ENCODE assay signal across 16 cellular contexts in genomic region chr6:80329496-80329895, GRCh38.
"Had no signal": no experiment of that assay in that cellular context is flagged by ENCODE, and none has a peak within 500 bp of the region (broad histone marks: within the 10 kb centered on the region; RNA-seq: fewer than 3 reads in every experiment).

No MANE protein-coding gene starts in this region.

- ATAC-seq: activated CD8-positive, alpha-beta T cell treated with anti-CD3 and anti-CD28 coated beads for 36 hours; activated T-cell treated with anti-CD3 and anti-CD28 coated beads, Interleukin-2, amount 50 U/mL, for 4 hours; left cardiac atrium; stimulated activated effector memory CD8-positive, alpha-beta T cell treated with anti-CD3 and anti-CD28 coated beads, Interleukin-12 subunit alpha, Interleukin-12 subunit beta, amount 100 ng/mL, for 72 hours had no signal

- H3K27ac Mint-ChIP-seq: activated CD8-positive, alpha-beta T cell treated with anti-CD3 and anti-CD28 coated beads for 36 hours; activated naive CD4-positive, alpha-beta T cell treated with anti-CD3 and anti-CD28 coated beads, Interleukin-2, amount 50 U/mL, for 24 hours; stimulated activated effector memory CD8-positive, alpha-beta T cell treated with anti-CD3 and anti-CD28 coated beads, Interleukin-12 subunit alpha, Interleukin-12 subunit beta, amount 100 ng/mL, for 72 hours had no signal

- H3K27me3 ChIP-seq: adrenal gland, neutrophil had no signal

- H3K36me3 ChIP-seq: adrenal gland, neutrophil, thoracic aorta had no signal

- H3K27me3 Mint-ChIP-seq: activated CD8-positive, alpha-beta T cell treated with anti-CD3 and anti-CD28 coated beads for 36 hours; activated naive CD4-positive, alpha-beta T cell treated with anti-CD3 and anti-CD28 coated beads, Interleukin-2, amount 50 U/mL, for 24 hours had no signal

- DNase-seq: activated CD4-positive, alpha-beta T cell treated with anti-CD3 and anti-CD28 coated beads for 48 hours; activated CD8-positive, alpha-beta T cell treated with anti-CD3 and anti-CD28 coated beads for 36 hours; activated effector memory CD4-positive, alpha-beta T cell treated with Interleukin-2 at 50 U/mL for 16 hours; activated T-cell treated with anti-CD3 and anti-CD28 coated beads, Interleukin-2, amount 50 U/mL, for 4 hours; adrenal gland; caudate nucleus; foreskin fibroblast; hypothalamus; left cardiac atrium; T-helper 2 cell had no signal

- H3K4me3 ChIP-seq: adrenal gland, lung, thoracic aorta had no signal

- H3K9me3 ChIP-seq: neutrophil, thoracic aorta had no signal

- H3K9me3 Mint-ChIP-seq: activated CD8-positive, alpha-beta T cell treated with anti-CD3 and anti-CD28 coated beads for 36 hours; activated naive CD4-positive, alpha-beta T cell treated with anti-CD3 and anti-CD28 coated beads, Interleukin-2, amount 50 U/mL, for 24 hours; activated T-cell treated with anti-CD3 and anti-CD28 coated beads, Interleukin-2, amount 50 U/mL, for 4 hours; stimulated activated effector memory CD8-positive, alpha-beta T cell treated with anti-CD3 and anti-CD28 coated beads, Interleukin-12 subunit alpha, Interleukin-12 subunit beta, amount 100 ng/mL, for 72 hours had no signal

- H3K27ac ChIP-seq: adrenal gland, neutrophil, parathyroid adenoma, thoracic aorta had no signal

- H3K4me3 Mint-ChIP-seq: activated CD8-positive, alpha-beta T cell treated with anti-CD3 and anti-CD28 coated beads for 36 hours; activated naive CD4-positive, alpha-beta T cell treated with anti-CD3 and anti-CD28 coated beads, Interleukin-2, amount 50 U/mL, for 24 hours; activated T-cell treated with anti-CD3 and anti-CD28 coated beads, Interleukin-2, amount 50 U/mL, for 4 hours; stimulated activated effector memory CD8-positive, alpha-beta T cell treated with anti-CD3 and anti-CD28 coated beads, Interleukin-12 subunit alpha, Interleukin-12 subunit beta, amount 100 ng/mL, for 72 hours had no signal

- H3K4me1 Mint-ChIP-seq: activated naive CD4-positive, alpha-beta T cell treated with anti-CD3 and anti-CD28 coated beads, Interleukin-2, amount 50 U/mL, for 24 hours; stimulated activated effector memory CD8-positive, alpha-beta T cell treated with anti-CD3 and anti-CD28 coated beads, Interleukin-12 subunit alpha, Interleukin-12 subunit beta, amount 100 ng/mL, for 72 hours had no signal

- H3K36me3 Mint-ChIP-seq: activated naive CD4-positive, alpha-beta T cell treated with anti-CD3 and anti-CD28 coated beads, Interleukin-2, amount 50 U/mL, for 24 hours; stimulated activated effector memory CD8-positive, alpha-beta T cell treated with anti-CD3 and anti-CD28 coated beads, Interleukin-12 subunit alpha, Interleukin-12 subunit beta, amount 100 ng/mL, for 72 hours had no signal
